In genomic region chr12:118016424-118017264, GRCh38 we compare ENCODE assay signal across 8 cellular contexts. TPM values are rescaled to one million over a fixed set of nuclear protein-coding genes. Genes with fewer than 3 reads are reported as not detected.
DNase-seq lines count a peak whose midpoint lies in the region; ATAC-seq and TF ChIP-seq lines count a peak whose summit lies in the region.

Gene RFC5 (plus strand): TSS chr12:118016703. CDS start chr12:118016828, 125 bp downstream.

- peaks cover 8% of the 10 kb centered on the region for H3K27me3 Mint-ChIP-seq in activated CD4-positive, alpha-beta T cell treated with anti-CD3 and anti-CD28 coated beads, Interleukin-2, amount 10 ng/mL, durations not matched to agents 7 days and 5 days
- H3K27me3 Mint-ChIP-seq in dendritic cell treated with granulocyte-macrophage colony-stimulating factor and Interleukin-4, amounts not matched to agents 40 ng/mL and 50 ng/mL, for 4 days = peaks cover 10% of the 10 kb centered on the region

- H3K27me3 ChIP-seq in left lung = no peaks in the 10 kb centered on the region

- H3K9me3 ChIP-seq in left lung = no peaks in the 10 kb centered on the region

- peaks cover 5% of the 10 kb centered on the region for H3K9me3 Mint-ChIP-seq in activated CD4-positive, alpha-beta T cell treated with anti-CD3 and anti-CD28 coated beads, Interleukin-2, amount 10 ng/mL, durations not matched to agents 7 days and 5 days
- H3K9me3 Mint-ChIP-seq in dendritic cell treated with granulocyte-macrophage colony-stimulating factor and Interleukin-4, amounts not matched to agents 40 ng/mL and 50 ng/mL, for 4 days = no peaks in the 10 kb centered on the region

- TF ChIP-seq CTCF in C4-2B (conservative IDR thresholded peaks at IDR 0.05) (no peak), left lung (IDR thresholded peaks at IDR 0.05) (no peak)

- peaks cover 28% of the 10 kb centered on the region for H3K4me1 Mint-ChIP-seq in activated CD4-positive, alpha-beta T cell treated with anti-CD3 and anti-CD28 coated beads, Interleukin-2, amount 10 ng/mL, durations not matched to agents 7 days and 5 days
- peaks cover 12% of the 10 kb centered on the region for H3K4me1 Mint-ChIP-seq in dendritic cell treated with granulocyte-macrophage colony-stimulating factor and Interleukin-4, amounts not matched to agents 40 ng/mL and 50 ng/mL, for 4 days (ENCODE audit: low read depth)

- H3K36me3 ChIP-seq in left lung = peaks cover 0 to 26% of the 10 kb centered on the region in 2 donors

- intact Hi-C loops in dendritic cell treated with granulocyte-macrophage colony-stimulating factor and Interleukin-4, amounts not matched to agents 40 ng/mL and 50 ng/mL, for 4 days (cut with micrococcal nuclease) = loop anchor here (1.0 to 5.0 kb wide), 2 partner anchors 45 to 121 kb away; partner anchors contain the start of genes PEBP1 and WSB2
- intact Hi-C loops in left lung (cut with DNase I) = no loop called here

- H3K4me3 Mint-ChIP-seq in activated CD4-positive, alpha-beta T cell treated with anti-CD3 and anti-CD28 coated beads, Interleukin-2, amount 10 ng/mL, durations not matched to agents 7 days and 5 days = peak within 1 kb of the TSS; percentile 98
- H3K4me3 Mint-ChIP-seq in dendritic cell treated with granulocyte-macrophage colony-stimulating factor and Interleukin-4, amounts not matched to agents 40 ng/mL and 50 ng/mL, for 4 days = peak within 1 kb of the TSS; percentile 92

- H3K27ac ChIP-seq in C4-2B (peak within 1 kb of the TSS; percentile 89), left lung (peak within 1 kb of the TSS in 1 of 2 donors; percentile 50)

- CTCF ChIA-PET in activated CD4-positive, alpha-beta T cell treated with anti-CD3 and anti-CD28 coated beads, Interleukin-2, amount 10 ng/mL, durations not matched to agents 7 days and 5 days (lab: Charles Lee) = interaction anchor here (0.6 to 1.5 kb wide), 8 partner anchors 18 to 1651 kb away, joined by 3 to 6 read pairs (median 4); partner anchors contain the start of genes PRKAB1 and SUDS3

- peaks cover 30% of the 10 kb centered on the region for H3K36me3 Mint-ChIP-seq in activated CD4-positive, alpha-beta T cell treated with anti-CD3 and anti-CD28 coated beads, Interleukin-2, amount 10 ng/mL, durations not matched to agents 7 days and 5 days (ENCODE audit: low read depth)
- peaks cover 27% of the 10 kb centered on the region for H3K36me3 Mint-ChIP-seq in dendritic cell treated with granulocyte-macrophage colony-stimulating factor and Interleukin-4, amounts not matched to agents 40 ng/mL and 50 ng/mL, for 4 days (ENCODE audit: low read depth)

- ATAC-seq in GM19372 (IDR thresholded peaks at IDR 0.05; ENCODE audit: low read depth, unreplicated experiment) = peak; percentile 97
- peak; percentile 98 for ATAC-seq in HG03521 (IDR thresholded peaks at IDR 0.05; ENCODE audit: unreplicated experiment)
- peak; percentile 100 for ATAC-seq in left lung

- POLR2A ChIA-PET in activated CD4-positive, alpha-beta T cell treated with anti-CD3 and anti-CD28 coated beads, Interleukin-2, amount 10 ng/mL, durations not matched to agents 7 days and 5 days (lab: Charles Lee) = interaction anchor here (0.8 to 1.1 kb wide), 2 partner anchors 10 to 40 kb away, joined by 3 read pairs; no protein-coding TSS in a partner anchor

- peak; percentile 99 for DNase-seq in NCI-H748 (lab: John Stamatoyannopoulos, UW; ENCODE audit: unreplicated experiment)
- peak; percentile 98 for DNase-seq in activated CD4-positive, alpha-beta T cell treated with anti-CD3 and anti-CD28 coated beads, Interleukin-2, amount 10 ng/mL, durations not matched to agents 7 days and 5 days
- DNase-seq in left lung = peak; percentile 98 to 99
- peak; percentile 97 for DNase-seq in stimulated activated CD4-positive, alpha-beta T cell treated with anti-CD3 and anti-CD28 coated beads, Interleukin-2, amount 100 ng/mL, for 4 hours (ENCODE audit: low read depth)

- H3K4me3 ChIP-seq in left lung = peak within 1 kb of the TSS; percentile 86 to 99

- peaks cover 5 to 16% of the 10 kb centered on the region in 2 donors for H3K4me1 ChIP-seq in left lung

- peak within 1 kb of the TSS; percentile 95 for H3K27ac Mint-ChIP-seq in activated CD4-positive, alpha-beta T cell treated with anti-CD3 and anti-CD28 coated beads, Interleukin-2, amount 10 ng/mL, durations not matched to agents 7 days and 5 days
- H3K27ac Mint-ChIP-seq in dendritic cell treated with granulocyte-macrophage colony-stimulating factor and Interleukin-4, amounts not matched to agents 40 ng/mL and 50 ng/mL, for 4 days = peak within 1 kb of the TSS; percentile 85

RNA-seq across cellular contexts. Expression of gene RFC5, which starts in this region (rescaled TPM):
- 10 to 100 TPM; 41.9 to 45.1 TPM for total RNA-seq in activated CD4-positive, alpha-beta T cell treated with anti-CD3 and anti-CD28 coated beads, Interleukin-2, amount 10 ng/mL, durations not matched to agents 7 days and 5 days
- 10 to 100 TPM; 12.1 to 14.1 TPM for total RNA-seq in left lung
